Comparison of ENCODE assay signal across 27 cellular contexts in the genomic region with DNA sequence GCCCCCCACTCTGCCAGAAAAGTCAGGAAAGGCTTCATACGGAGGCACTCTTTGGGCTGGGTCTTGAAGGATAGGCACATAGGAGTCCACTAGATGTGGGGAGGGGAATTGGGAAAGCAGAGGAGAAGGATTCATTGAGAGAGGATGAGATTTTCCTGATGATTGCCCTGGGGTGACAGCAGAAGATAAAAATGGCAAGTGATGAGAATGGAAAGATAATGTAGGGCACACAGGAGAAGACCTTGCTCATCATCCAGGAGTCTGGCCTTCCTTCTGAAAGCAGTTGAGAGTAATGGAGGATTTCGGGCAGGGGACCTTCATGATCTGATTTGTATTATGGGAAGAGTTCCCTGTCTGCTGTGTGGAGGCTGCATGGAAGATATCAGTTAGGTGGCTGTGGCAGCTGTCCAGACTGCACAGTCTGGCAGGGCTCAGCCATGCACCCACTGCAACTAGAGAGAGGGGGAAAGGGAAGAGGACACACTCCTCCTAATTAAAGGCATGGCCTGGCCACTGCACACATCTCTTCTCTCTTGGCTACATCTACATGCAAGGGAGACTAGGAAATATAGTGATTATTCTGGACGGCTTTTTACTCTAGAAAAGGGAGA. TPM values are rescaled to one million over a fixed set of nuclear protein-coding genes. Genes with fewer than 3 reads are reported as not detected.
DNase-seq lines count a peak whose midpoint lies in the region; ATAC-seq lines count a peak whose summit lies in the region.
"Had no signal": no experiment of that assay in that cellular context is flagged by ENCODE, and none has a peak within 500 bp of the region (broad histone marks: within the 10 kb centered on the region; RNA-seq: fewer than 3 reads in every experiment).

No MANE protein-coding gene starts in this region.

- H3K4me1 ChIP-seq in skeletal muscle tissue (ENCODE audit: control insufficient read depth in 3 of 3, insufficient read depth in 3 of 3, low read length in 3 of 3): peaks cover 34 to 63% (median 63%) of the 10 kb centered on the region in 3 donors
- H3K4me1 ChIP-seq: HAP-1, sigmoid colon, suprapubic skin, vagina had no signal

- peaks cover 73% of the 10 kb centered on the region for H3K27me3 Mint-ChIP-seq in T-helper 17 cell

- DNase-seq in NCI-H2171 treated with DMSO at 0.1 percent for 48 hours (lab: John Stamatoyannopoulos, UW) (peak; percentile 52), T-helper 17 cell (no peak), left cardiac atrium (peak; percentile 34), substantia nigra (lab: John Stamatoyannopoulos, UW) (no peak), kidney tubule cell (ENCODE audit: low spot score) (no peak)
- DNase-seq: activated B cell treated with CpG ODN at 0.5 μM for 24 hours; activated CD4-positive, alpha-beta T cell treated with anti-CD3 and anti-CD28 coated beads, Interleukin-2, amount 50 U/mL, for 4 hours; activated gamma-delta T cell; activated naive CD8-positive, alpha-beta T cell treated with anti-CD3 and anti-CD28 coated beads, Interleukin-2, amount 50 U/mL, for 24 hours; DND-41; KG1; kidney glomerular epithelial cell; naive B cell; NCI-H187 treated with DMSO at 0.1 percent for 48 hours; ovary; RPMI8226; sigmoid colon had no signal

- H3K27ac Mint-ChIP-seq in T-helper 17 cell: peak overlapping the region; percentile 37
- H3K27ac Mint-ChIP-seq: activated B cell treated with CpG ODN at 0.5 μM for 24 hours; activated naive CD8-positive, alpha-beta T cell treated with anti-CD3 and anti-CD28 coated beads, Interleukin-2, amount 50 U/mL, for 24 hours; memory B cell had no signal

- no peaks in the 10 kb centered on the region for H3K36me3 ChIP-seq in skeletal muscle tissue (ENCODE audit: control insufficient read depth in 3 of 3, insufficient read depth in 3 of 3, low read length in 3 of 3)
- H3K36me3 ChIP-seq: breast epithelium, HAP-1, ovary, sigmoid colon, suprapubic skin, vagina had no signal

- peak overlapping the region; percentile 0 to 73 (median 58) for H3K9ac ChIP-seq in skeletal muscle tissue (ENCODE audit: low read depth in 1 of 3, low read length in 3 of 3)

- H3K36me3 Mint-ChIP-seq in T-helper 17 cell (ENCODE audit: low read depth): peaks cover 18% of the 10 kb centered on the region
- H3K36me3 Mint-ChIP-seq: memory B cell, naive B cell had no signal

- no peak overlapping the region for H3K4me3 Mint-ChIP-seq in T-helper 17 cell
- H3K4me3 Mint-ChIP-seq: activated B cell treated with CpG ODN at 0.5 μM for 24 hours; activated naive CD8-positive, alpha-beta T cell treated with anti-CD3 and anti-CD28 coated beads, Interleukin-2, amount 50 U/mL, for 24 hours; memory B cell; naive B cell had no signal

- intact Hi-C loops in left cardiac atrium (cut with DNase I): no loop called here

- peaks cover 3% of the 10 kb centered on the region for H3K4me1 Mint-ChIP-seq in T-helper 17 cell
- H3K4me1 Mint-ChIP-seq: activated B cell treated with CpG ODN at 0.5 μM for 24 hours; activated naive CD8-positive, alpha-beta T cell treated with anti-CD3 and anti-CD28 coated beads, Interleukin-2, amount 50 U/mL, for 24 hours; naive B cell had no signal

- H3K4me3 ChIP-seq in skeletal muscle tissue (ENCODE audit: low read length in 3 of 3): peak overlapping the region in 1 of 3 donors; percentile 45
- H3K4me3 ChIP-seq: breast epithelium, GM12878, HAP-1, ovary, sigmoid colon, suprapubic skin, vagina had no signal

- H3K27ac ChIP-seq in skeletal muscle tissue (ENCODE audit: low read depth, low read length) (peak overlapping the region; percentile 82), substantia nigra (ENCODE audit: low read depth, low read length, poor library complexity, severe bottlenecking) (no peak overlapping the region)
- H3K27ac ChIP-seq: ovary, sigmoid colon, suprapubic skin, vagina had no signal

- H3K9me3 ChIP-seq in T-helper 17 cell (ENCODE audit: control insufficient read depth, low read length, poor library complexity, severe bottlenecking) (no peaks in the 10 kb centered on the region), skeletal muscle tissue (ENCODE audit: control insufficient read depth in 3 of 3, low read length in 3 of 3) (no peaks in the 10 kb centered on the region)
- H3K9me3 ChIP-seq: breast epithelium, HAP-1, ovary, sigmoid colon, suprapubic skin, vagina had no signal

- H3K27me3 ChIP-seq in skeletal muscle tissue (ENCODE audit: control insufficient read depth in 3 of 3, insufficient read depth in 3 of 3, low read length in 3 of 3): no peaks in the 10 kb centered on the region
- H3K27me3 ChIP-seq: breast epithelium, ovary, sigmoid colon, suprapubic skin, vagina had no signal

- ATAC-seq in T-helper 17 cell (no peak), left cardiac atrium (peak; percentile 70 to 71), HG02938 (IDR thresholded peaks at IDR 0.05; ENCODE audit: unreplicated experiment) (no peak)
- ATAC-seq: activated naive CD8-positive, alpha-beta T cell treated with anti-CD3 and anti-CD28 coated beads, Interleukin-2, amount 50 U/mL, for 24 hours; GM12878 had no signal

RNA-seq across cellular contexts. Expression of gene FABP3, which starts 9.6 kb away (rescaled TPM):
- not detected for total RNA-seq in T-helper 17 cell
- total RNA-seq in left cardiac atrium: 1,000 to 10,000 TPM; 2,432 to 3,075 TPM
- 201 TPM for total RNA-seq in skeletal muscle tissue
- total RNA-seq: glomerular endothelial cell, HT1080 had no signal

RNA-seq across cellular contexts. Expression of gene SERINC2, which starts 30.5 kb away (rescaled TPM):
- total RNA-seq in T-helper 17 cell (under 1 TPM in 1 of 2 donors, not detected in 1; 0.32 TPM), left cardiac atrium (1 to 10 TPM; 2.4 to 2.9 TPM), skeletal muscle tissue (2.1 TPM)

Comparison
In these comparisons a context has a peak if more than half of its experiments do, and no peak if none do; other contexts are left out.
1. DNase-seq: peak in NCI-H2171 treated with DMSO at 0.1 percent for 48 hours (single experiment) and left cardiac atrium (single experiment); none in T-helper 17 cell (0 of 3), substantia nigra (0 of 49) and kidney tubule cell (single experiment).
2. ATAC-seq: peak in left cardiac atrium (2 of 2); none in T-helper 17 cell (single experiment) and HG02938 (single experiment).
3. RNA of gene FABP3, which starts 9.6 kb away (total RNA-seq): 2,432 to 3,075 TPM in left cardiac atrium and 201 TPM in skeletal muscle tissue (single experiment); not detected in T-helper 17 cell; every median in the first group is over 100 times any median in the second.